In the genomic region with DNA sequence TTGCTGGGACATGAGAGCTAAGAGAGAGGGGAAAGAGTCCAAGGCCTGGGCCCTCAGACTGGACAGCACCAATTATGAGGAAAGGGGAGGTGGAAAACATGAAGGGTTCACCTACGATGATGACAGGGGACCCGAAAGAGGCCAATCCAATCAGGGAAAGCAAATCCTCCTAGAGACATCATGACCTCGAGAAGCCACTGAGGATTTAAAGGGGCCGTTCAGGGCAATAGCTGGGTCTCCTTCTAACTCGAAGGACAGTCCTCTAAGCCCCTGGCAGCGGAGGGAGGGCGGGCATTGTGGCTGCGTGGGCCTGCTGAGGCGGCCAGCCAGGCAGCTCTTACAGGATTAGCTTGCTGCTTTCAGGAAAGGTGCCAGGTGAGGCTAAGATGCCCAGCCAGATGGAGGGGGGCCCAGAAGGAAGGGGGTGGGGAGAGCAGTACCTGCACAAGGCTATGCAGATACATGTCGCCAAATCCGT, we compare ENCODE assay signal across 9 cellular contexts. TPM values are rescaled to one million over a fixed set of nuclear protein-coding genes. Genes with fewer than 3 reads are reported as not detected.
A peak's percentile ranks its signal among the peaks of the same experiment; 100 is the strongest.
DNase-seq lines count a peak whose midpoint lies in the region; ATAC-seq and TF ChIP-seq lines count a peak whose summit lies in the region.
"Had no signal": no experiment of that assay in that cellular context is flagged by ENCODE, and none has a peak within 500 bp of the region (broad histone marks: within the 10 kb centered on the region; RNA-seq: fewer than 3 reads in every experiment).

No MANE protein-coding gene starts in this region.

- no peaks in the 10 kb centered on the region for H3K27me3 Mint-ChIP-seq in activated T-cell treated with anti-CD3 and anti-CD28 coated beads, Interleukin-2, amount 50 U/mL, for 24 hours
- H3K27me3 Mint-ChIP-seq in activated CD8-positive, alpha-beta T cell treated with anti-CD3 and anti-CD28 coated beads, Interleukin-2, amount 10 ng/mL, durations not matched to agents 7 days and 5 days (ENCODE audit: low read depth): no peaks in the 10 kb centered on the region

- DNase-seq in activated T-cell treated with anti-CD3 and anti-CD28 coated beads, Interleukin-2, amount 50 U/mL, for 24 hours: no peak
- no peak for DNase-seq in activated T-cell treated with anti-CD3 and anti-CD28 coated beads, Interleukin-2, amount 50 U/mL, for 1 hour
- no peak for DNase-seq in activated CD8-positive, alpha-beta T cell treated with anti-CD3 and anti-CD28 coated beads, Interleukin-2, amount 10 ng/mL, durations not matched to agents 7 days and 5 days
- DNase-seq in lung (ENCODE audit: low spot score) (no peak), tibial artery (no peak), GDM1 (lab: John Stamatoyannopoulos, UW) (no peak)

- H3K27ac Mint-ChIP-seq in activated T-cell treated with anti-CD3 and anti-CD28 coated beads, Interleukin-2, amount 50 U/mL, for 24 hours: peak overlapping the region; percentile 90
- H3K27ac Mint-ChIP-seq in activated CD8-positive, alpha-beta T cell treated with anti-CD3 and anti-CD28 coated beads, Interleukin-2, amount 10 ng/mL, durations not matched to agents 7 days and 5 days: peak overlapping the region; percentile 61

- H3K36me3 Mint-ChIP-seq in activated T-cell treated with anti-CD3 and anti-CD28 coated beads, Interleukin-2, amount 50 U/mL, for 24 hours (ENCODE audit: low read depth): peaks cover 37% of the 10 kb centered on the region
- H3K36me3 Mint-ChIP-seq in activated CD8-positive, alpha-beta T cell treated with anti-CD3 and anti-CD28 coated beads, Interleukin-2, amount 10 ng/mL, durations not matched to agents 7 days and 5 days (ENCODE audit: low read depth): peaks cover 32% of the 10 kb centered on the region

- H3K4me3 ChIP-seq in lung (no peak overlapping the region), tibial artery (peak overlapping the region; percentile 8 to 29)

- H3K4me1 ChIP-seq in lung (ENCODE audit: control insufficient read depth in 2 of 2, insufficient read depth in 2 of 2, low read length in 2 of 2) (peaks cover 63 to 93% of the 10 kb centered on the region in 2 donors), tibial artery (peaks cover 32 to 100% (median 100%) of the 10 kb centered on the region in 4 donors)

- peak overlapping the region; percentile 16 to 75 for H3K27ac ChIP-seq in lung (ENCODE audit: low read depth in 1 of 2, low read length in 1 of 2)
- H3K27ac ChIP-seq in tibial artery: peak overlapping the region; percentile 85 to 94
- H3K27ac ChIP-seq: epithelial cell of prostate had no signal

- H3K36me3 ChIP-seq in lung (ENCODE audit: control insufficient read depth in 2 of 2, insufficient read depth in 2 of 2, low read length in 2 of 2) (peaks cover 0 to 4% of the 10 kb centered on the region in 2 donors), tibial artery (peaks cover 0 to 14% (median 8%) of the 10 kb centered on the region in 3 donors)

- no peak for ATAC-seq in activated CD8-positive, alpha-beta T cell treated with anti-CD3 and anti-CD28 coated beads, Interleukin-2, amount 10 ng/mL, durations not matched to agents 7 days and 5 days
- no peak for ATAC-seq in lung (ENCODE audit: insufficient read depth, low FRiP score)
- ATAC-seq in GM18498 (IDR thresholded peaks at IDR 0.05; ENCODE audit: unreplicated experiment): no peak
- no peak for ATAC-seq in GM21447 (IDR thresholded peaks at IDR 0.05; ENCODE audit: unreplicated experiment)

- H3K9me3 ChIP-seq in lung (ENCODE audit: control insufficient read depth in 2 of 2, insufficient read depth in 1 of 2, low read length in 1 of 2) (no peaks in the 10 kb centered on the region), tibial artery (no peaks in the 10 kb centered on the region)

- peak overlapping the region; percentile 16 for H3K4me3 Mint-ChIP-seq in activated T-cell treated with anti-CD3 and anti-CD28 coated beads, Interleukin-2, amount 50 U/mL, for 24 hours
- peak overlapping the region; percentile 13 for H3K4me3 Mint-ChIP-seq in activated CD8-positive, alpha-beta T cell treated with anti-CD3 and anti-CD28 coated beads, Interleukin-2, amount 10 ng/mL, durations not matched to agents 7 days and 5 days

- H3K4me1 Mint-ChIP-seq in activated T-cell treated with anti-CD3 and anti-CD28 coated beads, Interleukin-2, amount 50 U/mL, for 24 hours (ENCODE audit: low read depth): peaks cover 100% of the 10 kb centered on the region
- peaks cover 99% of the 10 kb centered on the region for H3K4me1 Mint-ChIP-seq in activated CD8-positive, alpha-beta T cell treated with anti-CD3 and anti-CD28 coated beads, Interleukin-2, amount 10 ng/mL, durations not matched to agents 7 days and 5 days (ENCODE audit: low read depth)

- TF ChIP-seq CTCF in lung (IDR thresholded peaks at IDR 0.05; ENCODE audit: control extremely low read depth, extremely low read depth) (no peak), tibial artery (IDR thresholded peaks at IDR 0.05) (no peak)

- H3K9me3 Mint-ChIP-seq in activated T-cell treated with anti-CD3 and anti-CD28 coated beads, Interleukin-2, amount 50 U/mL, for 24 hours: no peaks in the 10 kb centered on the region
- no peaks in the 10 kb centered on the region for H3K9me3 Mint-ChIP-seq in activated CD8-positive, alpha-beta T cell treated with anti-CD3 and anti-CD28 coated beads, Interleukin-2, amount 10 ng/mL, durations not matched to agents 7 days and 5 days (ENCODE audit: insufficient read depth)

- POLR2A ChIA-PET in activated CD8-positive, alpha-beta T cell treated with anti-CD3 and anti-CD28 coated beads, Interleukin-2, amount 10 ng/mL, durations not matched to agents 7 days and 5 days (lab: Charles Lee): interaction anchor here (1.4 to 12.8 kb wide), 2 partner anchors 6 to 12 kb away, joined by 3 to 143 read pairs; a partner anchor contains a TSS

- 27 to 44% methylated on average over 11 of the region's 11 CpGs for WGBS in lung, 2 donors

- no peaks in the 10 kb centered on the region for H3K27me3 ChIP-seq in lung (ENCODE audit: control insufficient read depth, insufficient read depth)
- no peaks in the 10 kb centered on the region for H3K27me3 ChIP-seq in tibial artery

- CTCF ChIA-PET in activated CD8-positive, alpha-beta T cell treated with anti-CD3 and anti-CD28 coated beads, Interleukin-2, amount 10 ng/mL, durations not matched to agents 7 days and 5 days (lab: Charles Lee): interaction anchor here (0.8 to 6.1 kb wide), 4 partner anchors 9 to 107 kb away, joined by 3 to 85 read pairs (median 28); a partner anchor contains a TSS

- intact Hi-C loops in tibial artery (cut with DNase I; ENCODE audit: low total_unique reads): no loop called here

RNA-seq across cellular contexts. Expression of a gene that starts 7.4 kb away (rescaled TPM):
- total RNA-seq in activated CD8-positive, alpha-beta T cell treated with anti-CD3 and anti-CD28 coated beads, Interleukin-2, amount 10 ng/mL, durations not matched to agents 7 days and 5 days: 10 to 100 TPM; 34.8 to 40.1 TPM
- total RNA-seq in lung: 10 to 100 TPM; 23.0 to 52.5 TPM
- polyA plus RNA-seq in lung: 10 to 100 TPM; 23.0 to 23.3 TPM
